Comparison of ENCODE assay signal across 19 cellular contexts in genomic region chr12:100473716-100474150, GRCh38. TPM values are rescaled to one million over a fixed set of nuclear protein-coding genes. Genes with fewer than 3 reads are reported as not detected.
DNase-seq lines count a peak whose midpoint lies in the region; ATAC-seq and TF ChIP-seq lines count a peak whose summit lies in the region.
"Had no signal": no experiment of that assay in that cellular context is flagged by ENCODE, and none has a peak within 500 bp of the region (broad histone marks: within the 10 kb centered on the region; RNA-seq: fewer than 3 reads in every experiment).

Gene NR1H4 (plus strand): TSS chr12:100473866. CDS start chr12:100493324, 19,458 bp downstream.

- BruUV-seq in MCF 10A (replicated peaks; lab: Mats Ljungman, UMichigan) = no TSS peak

- H3K9me3 ChIP-seq in breast epithelium (no peaks in the 10 kb centered on the region), liver (ENCODE audit: control insufficient read depth in 4 of 4, low read length in 3 of 4) (no peaks in the 10 kb centered on the region)
- H3K9me3 ChIP-seq: HAP-1, thoracic aorta had no signal

- WGBS in liver = 22% methylated on average over 6 of the region's 6 CpGs

- no peak within 1 kb of the TSS for H3K4me3 ChIP-seq in breast epithelium
- no peak within 1 kb of the TSS for H3K4me3 ChIP-seq in cardiac fibroblast (replicated peaks in 1 of 2; ENCODE audit: low read depth in 2 of 2, low read length in 2 of 2)
- peak within 1 kb of the TSS; percentile 71 to 100 (median 94) for H3K4me3 ChIP-seq in liver (ENCODE audit: low read depth in 1 of 3, low read length in 3 of 3)
- H3K4me3 ChIP-seq: GM12878, HAP-1, thoracic aorta had no signal

- peaks cover 16% of the 10 kb centered on the region for H3K4me1 Mint-ChIP-seq in MCF 10A (ENCODE audit: insufficient read depth, unreplicated experiment)
- no peaks in the 10 kb centered on the region for H3K4me1 Mint-ChIP-seq in effector memory CD8-positive, alpha-beta T cell (ENCODE audit: low read depth in 2 of 2)
- H3K4me1 Mint-ChIP-seq: activated naive CD4-positive, alpha-beta T cell treated with anti-CD3 and anti-CD28 coated beads, Interleukin-2, amount 50 U/mL, for 24 hours; naive thymus-derived CD4-positive, alpha-beta T cell had no signal

- POLR2A ChIA-PET in MCF 10A (lab: Yijun Ruan, JAX) = no interaction called here

- peak within 1 kb of the TSS; percentile 75 to 93 for H3K9ac ChIP-seq in liver (ENCODE audit: low read depth in 1 of 2, low read length in 2 of 2)

- no peaks in the 10 kb centered on the region for H3K9me3 Mint-ChIP-seq in MCF 10A (ENCODE audit: unreplicated experiment)
- H3K9me3 Mint-ChIP-seq in effector memory CD8-positive, alpha-beta T cell = no peaks in the 10 kb centered on the region
- H3K9me3 Mint-ChIP-seq: activated naive CD4-positive, alpha-beta T cell treated with anti-CD3 and anti-CD28 coated beads, Interleukin-2, amount 50 U/mL, for 24 hours had no signal

- H3K27ac ChIP-seq in breast epithelium = no peak within 1 kb of the TSS
- H3K27ac ChIP-seq in liver (ENCODE audit: low read depth in 1 of 2, low read length in 2 of 2) = peak within 1 kb of the TSS; percentile 78 to 82
- H3K27ac ChIP-seq: 22Rv1, RWPE1, thoracic aorta had no signal

- no peak within 1 kb of the TSS for H3K4me3 Mint-ChIP-seq in MCF 10A (ENCODE audit: unreplicated experiment)
- no peak within 1 kb of the TSS for H3K4me3 Mint-ChIP-seq in effector memory CD8-positive, alpha-beta T cell
- H3K4me3 Mint-ChIP-seq: activated naive CD4-positive, alpha-beta T cell treated with anti-CD3 and anti-CD28 coated beads, Interleukin-2, amount 50 U/mL, for 24 hours; naive thymus-derived CD4-positive, alpha-beta T cell had no signal

- H3K27ac Mint-ChIP-seq in MCF 10A (ENCODE audit: low read depth, unreplicated experiment) = no peak within 1 kb of the TSS
- no peak within 1 kb of the TSS for H3K27ac Mint-ChIP-seq in effector memory CD8-positive, alpha-beta T cell
- H3K27ac Mint-ChIP-seq: activated naive CD4-positive, alpha-beta T cell treated with anti-CD3 and anti-CD28 coated beads, Interleukin-2, amount 50 U/mL, for 24 hours; naive thymus-derived CD4-positive, alpha-beta T cell had no signal

- ATAC-seq in effector memory CD8-positive, alpha-beta T cell (replicated peaks) = no peak
- ATAC-seq: esophagus mucosa; GM12878; naive thymus-derived CD4-positive, alpha-beta T cell had no signal

- CTCF ChIA-PET in MCF 10A (lab: Yijun Ruan, JAX) = interaction anchor here (0.7 kb wide), 1 partner anchor 110 kb away, joined by 3 read pairs; no protein-coding TSS in a partner anchor

- H3K36me3 Mint-ChIP-seq in MCF 10A (ENCODE audit: insufficient read depth, unreplicated experiment) = no peaks in the 10 kb centered on the region
- H3K36me3 Mint-ChIP-seq in effector memory CD8-positive, alpha-beta T cell (ENCODE audit: insufficient read depth) = no peaks in the 10 kb centered on the region
- H3K36me3 Mint-ChIP-seq: activated naive CD4-positive, alpha-beta T cell treated with anti-CD3 and anti-CD28 coated beads, Interleukin-2, amount 50 U/mL, for 24 hours; naive thymus-derived CD4-positive, alpha-beta T cell had no signal

- intact Hi-C loops in MCF 10A (cut with micrococcal nuclease) = no loop called here
- intact Hi-C loops in breast epithelium (cut with DNase I; ENCODE audit: low total_unique reads) = no loop called here

- TF ChIP-seq CTCF in MCF 10A (IDR thresholded peaks at IDR 0.05; ENCODE audit: unreplicated experiment) (no peak), breast epithelium (IDR thresholded peaks at IDR 0.05) (no peak), cardiac fibroblast (IDR thresholded peaks at IDR 0.05; ENCODE audit: low read depth, low read length) (no peak), liver (IDR thresholded peaks at IDR 0.05; ENCODE audit: low read depth, low read length, missing input control) (no peak)

- TF ChIP-seq RAD21 in liver (IDR thresholded peaks at IDR 0.05) = peak; percentile 42

- H3K27me3 ChIP-seq in breast epithelium (no peaks in the 10 kb centered on the region), liver (ENCODE audit: control insufficient read depth in 4 of 4, insufficient read depth in 4 of 4, low read length in 3 of 4) (no peaks in the 10 kb centered on the region)

- H3K4me1 ChIP-seq in breast epithelium (no peaks in the 10 kb centered on the region), liver (ENCODE audit: control insufficient read depth in 4 of 4, insufficient read depth in 4 of 4, low read length in 3 of 4) (peaks cover 0 to 22% (median 19%) of the 10 kb centered on the region in 4 donors)

- peaks cover 21% of the 10 kb centered on the region for H3K27me3 Mint-ChIP-seq in MCF 10A (ENCODE audit: insufficient read depth, unreplicated experiment)
- peaks cover 18 to 25% of the 10 kb centered on the region in 2 donors for H3K27me3 Mint-ChIP-seq in effector memory CD8-positive, alpha-beta T cell

- H3K36me3 ChIP-seq in breast epithelium (no peaks in the 10 kb centered on the region), liver (ENCODE audit: control insufficient read depth in 4 of 4, insufficient read depth in 3 of 4, low read depth in 1 of 4, low read length in 3 of 4) (no peaks in the 10 kb centered on the region)
- H3K36me3 ChIP-seq: HAP-1, thoracic aorta had no signal

- TF ChIP-seq POLR2A in breast epithelium (IDR thresholded peaks at IDR 0.05) = no peak

- peak; percentile 74 for DNase-seq in MCF 10A (ENCODE audit: unreplicated experiment)
- DNase-seq in breast epithelium (ENCODE audit: low spot score in 2 of 2) = no peak
- DNase-seq in cardiac fibroblast (ENCODE audit: low read depth in 2 of 2) = peak; percentile 6 to 45
- no peak for DNase-seq in cortex of kidney (lab: John Stamatoyannopoulos, UW)
- DNase-seq in putamen (ENCODE audit: low spot score) = no peak
- no peak for DNase-seq in effector memory CD8-positive, alpha-beta T cell
- DNase-seq in activated CD4-positive, alpha-beta T cell treated with anti-CD3 and anti-CD28 coated beads, Interleukin-2, amount 50 U/mL, for 4 hours = no peak
- DNase-seq: naive thymus-derived CD4-positive, alpha-beta T cell; NCI-H1417; NCI-H510A treated with DMSO at 0.1 percent for 48 hours had no signal

TF ChIP-seq in liver, 16 proteins besides CTCF, POLR2A, EP300 and RAD21:
- peak; percentile 20 to 44 for TF ChIP-seq RXRA (IDR thresholded peaks at IDR 0.05)
- TF ChIP-seq TAF1 (conservative IDR thresholded peaks at IDR 0.05) = peak; percentile 99
- TF ChIP-seq SP1 (IDR thresholded peaks at IDR 0.05) = peak; percentile 43
- TF ChIP-seq HNF4A (conservative IDR thresholded peaks at IDR 0.05) = peak; percentile 33 to 55
- no peak for TF ChIP-seq GABPA (IDR thresholded peaks at IDR 0.05 in 1 of 2, conservative IDR thresholded peaks at IDR 0.05 in 1 of 2)
- TF ChIP-seq JUND (IDR thresholded peaks at IDR 0.05) = peak; percentile 39 to 45
- peak; percentile 5 for TF ChIP-seq FOXA2 (IDR thresholded peaks at IDR 0.05)
- TF ChIP-seq MAX (IDR thresholded peaks at IDR 0.05) = peak; percentile 42
- peak; percentile 86 for TF ChIP-seq YY1 (IDR thresholded peaks at IDR 0.05)
- no peak for TF ChIP-seq ZBTB33 (IDR thresholded peaks at IDR 0.05)
- no peak for TF ChIP-seq NR2F2 (IDR thresholded peaks at IDR 0.05)
- TF ChIP-seq REST (IDR thresholded peaks at IDR 0.05) = peak; percentile 78

RNA-seq across cellular contexts. Expression of gene NR1H4, which starts in this region (rescaled TPM):
- total RNA-seq in MCF 10A (2022) = not detected in 2 replicates
- total RNA-seq in breast epithelium = under 1 TPM in 1 of 3 donors, not detected in 2; 0.15 TPM
- total RNA-seq in liver = 100 to 1,000 TPM in 1 of 2 donors, 10 to 100 TPM in 1; 46.8 to 106 TPM
- polyA plus RNA-seq in liver = 10 to 100 TPM; 33.5 to 63.1 TPM
- total RNA-seq: esophagus mucosa; GM12878; naive thymus-derived CD4-positive, alpha-beta T cell; skeletal muscle tissue had no signal
- polyA plus RNA-seq: naive thymus-derived CD4-positive, alpha-beta T cell had no signal

Comparison
In these comparisons a context has a peak if more than half of its experiments do, and no peak if none do; other contexts are left out.
1. RNA of gene NR1H4 (total RNA-seq): 46.8 to 106 TPM in liver; not detected in MCF 10A and 0.15 TPM in breast epithelium; every median in the first group is over 10 times any median in the second.
2. Peak in DNase-seq in MCF 10A; RNA of the gene not detected or under 1 TPM.
3. DNase-seq: peak in cardiac fibroblast (2 of 2); none in breast epithelium (0 of 2), cortex of kidney (single experiment), putamen (single experiment), effector memory CD8-positive, alpha-beta T cell (0 of 3) and activated CD4-positive, alpha-beta T cell treated with anti-CD3 and anti-CD28 coated beads, Interleukin-2, amount 50 U/mL, for 4 hours (0 of 2).
4. H3K27ac ChIP-seq: peak in liver (2 of 2); none in breast epithelium (0 of 2).
5. H3K4me3 ChIP-seq: peak in liver (3 of 3); none in breast epithelium (0 of 3) and cardiac fibroblast (0 of 2).